ENCODE assay signal across 14 cellular contexts in the genomic region with DNA sequence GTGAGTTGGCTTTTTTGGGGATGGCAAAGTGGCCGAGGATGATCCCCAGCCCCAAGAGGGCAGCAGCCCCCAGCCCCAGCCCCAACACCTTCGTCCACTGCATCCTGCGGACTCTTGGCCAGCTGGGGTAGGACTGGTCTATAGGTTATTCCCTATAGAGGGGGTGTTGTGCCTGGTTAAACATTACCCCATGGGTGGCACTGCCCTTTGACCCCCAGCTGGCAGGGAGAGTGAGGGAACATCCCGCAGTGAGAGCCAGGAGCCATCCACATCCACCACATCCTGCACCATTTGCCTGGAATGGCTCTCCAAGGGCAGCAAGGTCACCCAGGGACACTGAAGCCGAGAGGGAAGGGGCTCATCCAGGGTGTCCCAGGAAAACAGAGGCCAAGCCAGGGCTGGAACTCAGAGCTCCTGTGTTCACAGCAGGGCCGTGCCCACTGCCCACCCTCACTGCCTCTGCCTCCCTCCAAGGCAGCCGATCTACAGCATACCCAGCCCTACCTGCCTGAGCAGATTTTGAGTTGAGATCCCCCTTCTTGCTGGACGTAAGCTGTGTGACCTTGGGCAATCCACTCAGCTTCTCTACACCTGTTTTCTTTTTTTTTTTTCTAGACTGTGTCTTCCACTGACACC. TPM values are rescaled to one million over a fixed set of nuclear protein-coding genes. Genes with fewer than 3 reads are reported as not detected.
A peak's percentile ranks its signal among the peaks of the same experiment; 100 is the strongest.
DNase-seq lines count a peak whose midpoint lies in the region; ATAC-seq and TF ChIP-seq lines count a peak whose summit lies in the region.
"Had no signal": no experiment of that assay in that cellular context is flagged by ENCODE, and none has a peak within 500 bp of the region (broad histone marks: within the 10 kb centered on the region; RNA-seq: fewer than 3 reads in every experiment).

A gene with protein sequence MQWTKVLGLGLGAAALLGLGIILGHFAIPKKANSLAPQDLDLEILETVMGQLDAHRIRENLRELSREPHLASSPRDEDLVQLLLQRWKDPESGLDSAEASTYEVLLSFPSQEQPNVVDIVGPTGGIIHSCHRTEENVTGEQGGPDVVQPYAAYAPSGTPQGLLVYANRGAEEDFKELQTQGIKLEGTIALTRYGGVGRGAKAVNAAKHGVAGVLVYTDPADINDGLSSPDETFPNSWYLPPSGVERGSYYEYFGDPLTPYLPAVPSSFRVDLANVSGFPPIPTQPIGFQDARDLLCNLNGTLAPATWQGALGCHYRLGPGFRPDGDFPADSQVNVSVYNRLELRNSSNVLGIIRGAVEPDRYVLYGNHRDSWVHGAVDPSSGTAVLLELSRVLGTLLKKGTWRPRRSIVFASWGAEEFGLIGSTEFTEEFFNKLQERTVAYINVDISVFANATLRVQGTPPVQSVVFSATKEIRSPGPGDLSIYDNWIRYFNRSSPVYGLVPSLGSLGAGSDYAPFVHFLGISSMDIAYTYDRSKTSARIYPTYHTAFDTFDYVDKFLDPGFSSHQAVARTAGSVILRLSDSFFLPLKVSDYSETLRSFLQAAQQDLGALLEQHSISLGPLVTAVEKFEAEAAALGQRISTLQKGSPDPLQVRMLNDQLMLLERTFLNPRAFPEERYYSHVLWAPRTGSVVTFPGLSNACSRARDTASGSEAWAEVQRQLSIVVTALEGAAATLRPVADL (minus strand): TSS at position 135 of the 636 bp plus-strand sequence. CDS start 32 bp downstream, at position 103.

- ATAC-seq in lower lobe of right lung (no peak), HG02981 (IDR thresholded peaks at IDR 0.05; ENCODE audit: unreplicated experiment) (no peak)
- ATAC-seq in activated CD8-positive, alpha-beta T cell treated with anti-CD3 and anti-CD28 coated beads for 36 hours: no peak
- ATAC-seq: heart left ventricle had no signal

- peaks cover 3% of the 10 kb centered on the region for H3K27me3 Mint-ChIP-seq in activated CD4-positive, alpha-beta T cell treated with anti-CD3 and anti-CD28 coated beads, Interleukin-2, amount 10 ng/mL, durations not matched to agents 7 days and 5 days
- no peaks in the 10 kb centered on the region for H3K27me3 Mint-ChIP-seq in activated CD8-positive, alpha-beta T cell treated with anti-CD3 and anti-CD28 coated beads for 36 hours

- peaks cover 28% of the 10 kb centered on the region for H3K4me1 Mint-ChIP-seq in activated CD4-positive, alpha-beta T cell treated with anti-CD3 and anti-CD28 coated beads, Interleukin-2, amount 10 ng/mL, durations not matched to agents 7 days and 5 days
- H3K4me1 Mint-ChIP-seq in activated CD8-positive, alpha-beta T cell treated with anti-CD3 and anti-CD28 coated beads for 36 hours (ENCODE audit: low read depth): peaks cover 16% of the 10 kb centered on the region

- H3K4me3 ChIP-seq in lower lobe of right lung (no peak within 1 kb of the TSS), testis (no peak within 1 kb of the TSS)
- H3K4me3 ChIP-seq: A549, heart left ventricle, SK-N-MC had no signal

- no peaks in the 10 kb centered on the region for H3K9me3 Mint-ChIP-seq in activated CD4-positive, alpha-beta T cell treated with anti-CD3 and anti-CD28 coated beads, Interleukin-2, amount 10 ng/mL, durations not matched to agents 7 days and 5 days
- no peaks in the 10 kb centered on the region for H3K9me3 Mint-ChIP-seq in activated CD8-positive, alpha-beta T cell treated with anti-CD3 and anti-CD28 coated beads for 36 hours

- WGBS in adipose tissue, 3 donors: 65 to 81% (median 78%) methylated on average over 7 to 8 of the region's 8 CpGs
- 88 to 100% methylated on average over 1 to 8 of the region's 8 CpGs for WGBS in testis, 2 donors

- no peak within 1 kb of the TSS for H3K27ac ChIP-seq in adipose tissue (ENCODE audit: low read depth, low read length)
- H3K27ac ChIP-seq in lower lobe of right lung: no peak within 1 kb of the TSS
- H3K27ac ChIP-seq in testis: no peak within 1 kb of the TSS
- H3K27ac ChIP-seq: A549, heart left ventricle, SK-N-MC, VCaP had no signal

- H3K27me3 ChIP-seq in lower lobe of right lung (ENCODE audit: low read depth) (no peaks in the 10 kb centered on the region), testis (no peaks in the 10 kb centered on the region)
- H3K27me3 ChIP-seq: heart left ventricle had no signal

- TF ChIP-seq POLR2A in testis (IDR thresholded peaks at IDR 0.05): no peak

- TF ChIP-seq CTCF in lower lobe of right lung (IDR thresholded peaks at IDR 0.05) (no peak), testis (IDR thresholded peaks at IDR 0.05) (no peak)
- no peak for TF ChIP-seq CTCF in activated CD8-positive, alpha-beta T cell treated with anti-CD3 and anti-CD28 coated beads for 36 hours (IDR thresholded peaks at IDR 0.05)

- H3K4me1 ChIP-seq in lower lobe of right lung (no peaks in the 10 kb centered on the region), testis (no peaks in the 10 kb centered on the region)
- H3K4me1 ChIP-seq: A549, heart left ventricle had no signal

- intact Hi-C loops in lower lobe of right lung (cut with DNase I): no loop called here
- intact Hi-C loops in testis (cut with DNase I; ENCODE audit: low total_unique reads): no loop called here
- intact Hi-C loops in activated CD8-positive, alpha-beta T cell treated with anti-CD3 and anti-CD28 coated beads for 36 hours (cut with micrococcal nuclease): no loop called here

- POLR2A ChIA-PET in activated CD4-positive, alpha-beta T cell treated with anti-CD3 and anti-CD28 coated beads, Interleukin-2, amount 10 ng/mL, durations not matched to agents 7 days and 5 days (lab: Charles Lee): no interaction called here
- POLR2A ChIA-PET in activated CD8-positive, alpha-beta T cell treated with anti-CD3 and anti-CD28 coated beads for 36 hours (lab: Charles Lee): no interaction called here

- CTCF ChIA-PET in activated CD4-positive, alpha-beta T cell treated with anti-CD3 and anti-CD28 coated beads, Interleukin-2, amount 10 ng/mL, durations not matched to agents 7 days and 5 days (lab: Charles Lee): interaction anchor here (0.6 to 1.2 kb wide), 2 partner anchors 9 to 991 kb away, joined by 3 read pairs; no protein-coding TSS in a partner anchor
- CTCF ChIA-PET in activated CD8-positive, alpha-beta T cell treated with anti-CD3 and anti-CD28 coated beads for 36 hours (lab: Charles Lee): interaction anchor here (1.1 to 1.2 kb wide), 2 partner anchors 17 to 211 kb away, joined by 3 read pairs; partner anchors contain the start of gene SAC3D1

- no peaks in the 10 kb centered on the region for H3K9me3 ChIP-seq in lower lobe of right lung
- H3K9me3 ChIP-seq in testis: no peaks in the 10 kb centered on the region
- H3K9me3 ChIP-seq: A549, heart left ventricle had no signal

- peak within 1 kb of the TSS; percentile 14 for H3K27ac Mint-ChIP-seq in activated CD4-positive, alpha-beta T cell treated with anti-CD3 and anti-CD28 coated beads, Interleukin-2, amount 10 ng/mL, durations not matched to agents 7 days and 5 days
- no peak within 1 kb of the TSS for H3K27ac Mint-ChIP-seq in activated CD8-positive, alpha-beta T cell treated with anti-CD3 and anti-CD28 coated beads for 36 hours

- no peak for DNase-seq in activated CD4-positive, alpha-beta T cell treated with anti-CD3 and anti-CD28 coated beads, Interleukin-2, amount 10 ng/mL, durations not matched to agents 7 days and 5 days
- DNase-seq in activated CD4-positive, alpha-beta T cell treated with anti-CD3 and anti-CD28 coated beads, Interleukin-2, amount 50 U/mL, for 4 hours: no peak
- DNase-seq in lower lobe of right lung (no peak), testis (no peak)
- DNase-seq in NK-92 treated with Interleukin-12 subunit alpha and Interleukin-12 subunit beta, amount 100 ng/mL, for 24 hours (lab: John Stamatoyannopoulos, UW): no peak
- DNase-seq in activated CD8-positive, alpha-beta T cell treated with anti-CD3 and anti-CD28 coated beads for 36 hours: no peak
- DNase-seq: Calu3, heart left ventricle, substantia nigra had no signal

- no peaks in the 10 kb centered on the region for H3K36me3 ChIP-seq in lower lobe of right lung
- no peaks in the 10 kb centered on the region for H3K36me3 ChIP-seq in testis (ENCODE audit: low read depth, missing control alignments)
- H3K36me3 ChIP-seq: heart left ventricle had no signal

- H3K4me3 Mint-ChIP-seq in activated CD4-positive, alpha-beta T cell treated with anti-CD3 and anti-CD28 coated beads, Interleukin-2, amount 10 ng/mL, durations not matched to agents 7 days and 5 days: no peak within 1 kb of the TSS
- no peak within 1 kb of the TSS for H3K4me3 Mint-ChIP-seq in activated CD8-positive, alpha-beta T cell treated with anti-CD3 and anti-CD28 coated beads for 36 hours

- H3K36me3 Mint-ChIP-seq in activated CD4-positive, alpha-beta T cell treated with anti-CD3 and anti-CD28 coated beads, Interleukin-2, amount 10 ng/mL, durations not matched to agents 7 days and 5 days (ENCODE audit: low read depth): no peaks in the 10 kb centered on the region
- no peaks in the 10 kb centered on the region for H3K36me3 Mint-ChIP-seq in activated CD8-positive, alpha-beta T cell treated with anti-CD3 and anti-CD28 coated beads for 36 hours (ENCODE audit: low read depth)

RNA-seq across cellular contexts. Expression of the gene that starts here (rescaled TPM):
- 1 to 10 TPM; 6.3 to 7.3 TPM for total RNA-seq in activated CD4-positive, alpha-beta T cell treated with anti-CD3 and anti-CD28 coated beads, Interleukin-2, amount 10 ng/mL, durations not matched to agents 7 days and 5 days
- polyA plus RNA-seq in adipose tissue: 10 to 100 TPM in 2 of 3 donors, 1 to 10 TPM in 1; 3.1 to 28.8 (median 12.0) TPM
- total RNA-seq in lower lobe of right lung: 12.2 TPM
- total RNA-seq in testis: 10 to 100 TPM; 16.5 to 18.1 TPM
- 16.0 TPM for polyA plus RNA-seq in testis (ENCODE audit: insufficient read depth, low read depth, low replicate concordance)
- total RNA-seq in activated CD8-positive, alpha-beta T cell treated with anti-CD3 and anti-CD28 coated beads for 36 hours: 1 to 10 TPM; 6.6 to 7.6 TPM
- total RNA-seq: Calu3 had no signal
- polyA plus RNA-seq: A549 had no signal
